39 cellular contexts compared by ENCODE assay signal in genomic region chr13:27813826-27814225, GRCh38. TPM values are rescaled to one million over a fixed set of nuclear protein-coding genes. Genes with fewer than 3 reads are reported as not detected.
"Had no signal": no experiment of that assay in that cellular context is flagged by ENCODE, and none has a peak within 500 bp of the region (broad histone marks: within the 10 kb centered on the region; RNA-seq: fewer than 3 reads in every experiment).

No MANE protein-coding gene starts in this region.

- H3K9me3 ChIP-seq: adrenal gland, body of pancreas, breast epithelium had no signal

- H3K36me3 ChIP-seq: adrenal gland, brain microvascular endothelial cell, breast epithelium had no signal

- DNase-seq: activated B cell treated with CpG ODN at 0.5 μM for 24 hours; activated CD4-positive, alpha-beta memory T cell treated with anti-CD3 and anti-CD28 coated beads for 36 hours; activated CD4-positive, alpha-beta T cell treated with anti-CD3 and anti-CD28 coated beads for 4 hours; activated CD4-positive, alpha-beta T cell treated with anti-CD3 and anti-CD28 coated beads, Interleukin-2, amount 10 ng/mL, durations not matched to agents 24 days and 14 days; activated CD4-positive, alpha-beta T cell treated with anti-CD3 and anti-CD28 coated beads, Interleukin-2, amount 50 U/mL, for 1 hour; activated CD4-positive, alpha-beta T cell treated with anti-CD3 and anti-CD28 coated beads, Interleukin-2, amount 50 U/mL, for 4 hours; activated CD4-positive, CD25-positive, alpha-beta regulatory T cell treated with anti-CD3 and anti-CD28 coated beads, Interleukin-2, amount 50 U/mL, for 72 hours; activated CD8-positive, alpha-beta memory T cell treated with anti-CD3 and anti-CD28 coated beads, Interleukin-2, amount 50 U/mL, for 4 hours; activated CD8-positive, alpha-beta T cell treated with anti-CD3 and anti-CD28 coated beads for 36 hours; activated effector memory CD4-positive, alpha-beta T cell treated with anti-CD3 and anti-CD28 coated beads, Interleukin-2, amount 50 U/mL, for 16 hours; activated gamma-delta T cell treated with Interleukin-2 at 50 U/mL for 16 hours; activated naive CD4-positive, alpha-beta T cell; activated naive CD4-positive, alpha-beta T cell treated with anti-CD3 and anti-CD28 coated beads for 36 hours; activated naive CD4-positive, alpha-beta T cell treated with anti-CD3 and anti-CD28 coated beads, Interleukin-2, amount 50 U/mL, for 16 hours; activated naive CD8-positive, alpha-beta T cell treated with anti-CD3 and anti-CD28 coated beads for 36 hours; activated T-cell treated with anti-CD3 and anti-CD28 coated beads for 4 hours; activated T-cell treated with anti-CD3 and anti-CD28 coated beads, Interleukin-2, amount 50 U/mL, for 1 hour; activated T-cell treated with anti-CD3 and anti-CD28 coated beads, Interleukin-2, amount 50 U/mL, for 4 hours; activated T-cell treated with anti-CD3 and anti-CD28 coated beads, Interleukin-2, amount 50 U/mL, for 72 hours; adrenal gland; amniotic stem cell; aorta; body of pancreas; brain microvascular endothelial cell; caudate nucleus; SW 1271; T-helper 1 cell; T-helper 2 cell; T-helper 9 cell had no signal

- H3K4me1 ChIP-seq: adrenal gland, body of pancreas, breast epithelium had no signal

- ATAC-seq: activated CD8-positive, alpha-beta T cell treated with anti-CD3 and anti-CD28 coated beads for 36 hours; activated naive CD4-positive, alpha-beta T cell treated with anti-CD3 and anti-CD28 coated beads, Interleukin-2, amount 50 U/mL, for 72 hours; activated T-cell treated with anti-CD3 and anti-CD28 coated beads, Interleukin-2, amount 50 U/mL, for 4 hours; activated T-cell treated with anti-CD3 and anti-CD28 coated beads, Interleukin-2, amount 50 U/mL, for 72 hours; activated T-helper 17 cell treated with anti-CD3 and anti-CD28 coated beads, Interleukin-2, amount 50 U/mL, for 72 hours; body of pancreas had no signal

- H3K4me1 Mint-ChIP-seq: activated B cell treated with CpG ODN at 0.5 μM for 24 hours; activated CD4-positive, alpha-beta T cell treated with anti-CD3 and anti-CD28 coated beads, Interleukin-2, amount 10 ng/mL, durations not matched to agents 24 days and 14 days; activated naive CD8-positive, alpha-beta T cell treated with anti-CD3 and anti-CD28 coated beads for 36 hours; activated T-helper 17 cell treated with anti-CD3 and anti-CD28 coated beads, Interleukin-2, amount 50 U/mL, for 72 hours; central memory CD8-positive, alpha-beta T cell had no signal

- H3K27ac ChIP-seq: adrenal gland, body of pancreas, brain microvascular endothelial cell, breast epithelium, VCaP had no signal

- H3K9me3 Mint-ChIP-seq: activated B cell treated with CpG ODN at 0.5 μM for 24 hours; activated CD4-positive, alpha-beta memory T cell treated with anti-CD3 and anti-CD28 coated beads for 36 hours; activated CD4-positive, alpha-beta T cell treated with anti-CD3 and anti-CD28 coated beads, Interleukin-2, amount 10 ng/mL, durations not matched to agents 24 days and 14 days; activated CD8-positive, alpha-beta T cell treated with anti-CD3 and anti-CD28 coated beads for 36 hours; activated naive CD4-positive, alpha-beta T cell treated with anti-CD3 and anti-CD28 coated beads for 36 hours; activated naive CD4-positive, alpha-beta T cell treated with anti-CD3 and anti-CD28 coated beads, Interleukin-2, amount 50 U/mL, for 72 hours; activated naive CD8-positive, alpha-beta T cell treated with anti-CD3 and anti-CD28 coated beads for 36 hours; activated T-cell treated with anti-CD3 and anti-CD28 coated beads, Interleukin-2, amount 50 U/mL, for 4 hours; activated T-cell treated with anti-CD3 and anti-CD28 coated beads, Interleukin-2, amount 50 U/mL, for 72 hours; activated T-helper 1 cell treated with anti-CD3 and anti-CD28 coated beads, Interleukin-12 subunit alpha, Interleukin-12 subunit beta, Interleukin-2, Interleukin-4 antibody, amounts not matched to agents 30 ng/mL and 10 ng/mL and 1 ng/mL, durations not matched to agents 14 hours and 24 hours and 36 hours; activated T-helper 17 cell treated with anti-CD3 and anti-CD28 coated beads, Interleukin-2, amount 50 U/mL, for 72 hours; central memory CD8-positive, alpha-beta T cell; T-helper 1 cell treated with Interleukin-12 subunit alpha and Interleukin-12 subunit beta and Interleukin-4 antibody, amounts not matched to agents 30 μg/mL and 1 μg/mL, for 36 hours; T-helper 2 cell treated with Interferon-gamma antibody and Interleukin-4, amounts not matched to agents 5 μg/mL and 100 μg/mL, for 36 hours had no signal

- H3K36me3 Mint-ChIP-seq: activated CD4-positive, alpha-beta memory T cell treated with anti-CD3 and anti-CD28 coated beads for 36 hours; activated naive CD4-positive, alpha-beta T cell treated with anti-CD3 and anti-CD28 coated beads, Interleukin-2, amount 50 U/mL, for 72 hours; activated naive CD8-positive, alpha-beta T cell treated with anti-CD3 and anti-CD28 coated beads for 36 hours had no signal

- H3K27ac Mint-ChIP-seq: activated B cell treated with CpG ODN at 0.5 μM for 24 hours; activated CD4-positive, alpha-beta memory T cell treated with anti-CD3 and anti-CD28 coated beads for 36 hours; activated CD4-positive, alpha-beta T cell treated with anti-CD3 and anti-CD28 coated beads, Interleukin-2, amount 10 ng/mL, durations not matched to agents 24 days and 14 days; activated CD8-positive, alpha-beta T cell treated with anti-CD3 and anti-CD28 coated beads for 36 hours; activated naive CD4-positive, alpha-beta T cell treated with anti-CD3 and anti-CD28 coated beads for 36 hours; activated naive CD4-positive, alpha-beta T cell treated with anti-CD3 and anti-CD28 coated beads, Interleukin-2, amount 50 U/mL, for 72 hours; activated naive CD8-positive, alpha-beta T cell treated with anti-CD3 and anti-CD28 coated beads for 36 hours; activated T-cell treated with anti-CD3 and anti-CD28 coated beads, Interleukin-2, amount 50 U/mL, for 72 hours; activated T-helper 1 cell treated with anti-CD3 and anti-CD28 coated beads, Interleukin-12 subunit alpha, Interleukin-12 subunit beta, Interleukin-2, Interleukin-4 antibody, amounts not matched to agents 30 ng/mL and 10 ng/mL and 1 ng/mL, durations not matched to agents 14 hours and 24 hours and 36 hours; activated T-helper 17 cell treated with anti-CD3 and anti-CD28 coated beads, Interleukin-2, amount 50 U/mL, for 72 hours; T-helper 1 cell treated with Interleukin-12 subunit alpha and Interleukin-12 subunit beta and Interleukin-4 antibody, amounts not matched to agents 30 μg/mL and 1 μg/mL, for 36 hours; T-helper 2 cell treated with Interferon-gamma antibody and Interleukin-4, amounts not matched to agents 5 μg/mL and 100 μg/mL, for 36 hours had no signal

- H3K27me3 ChIP-seq: brain microvascular endothelial cell had no signal

- H3K4me3 Mint-ChIP-seq: activated B cell treated with CpG ODN at 0.5 μM for 24 hours; activated CD4-positive, alpha-beta memory T cell treated with anti-CD3 and anti-CD28 coated beads for 36 hours; activated CD4-positive, alpha-beta T cell treated with anti-CD3 and anti-CD28 coated beads, Interleukin-2, amount 10 ng/mL, durations not matched to agents 24 days and 14 days; activated CD8-positive, alpha-beta T cell treated with anti-CD3 and anti-CD28 coated beads for 36 hours; activated naive CD4-positive, alpha-beta T cell treated with anti-CD3 and anti-CD28 coated beads for 36 hours; activated naive CD8-positive, alpha-beta T cell treated with anti-CD3 and anti-CD28 coated beads for 36 hours; activated T-cell treated with anti-CD3 and anti-CD28 coated beads, Interleukin-2, amount 50 U/mL, for 4 hours; activated T-cell treated with anti-CD3 and anti-CD28 coated beads, Interleukin-2, amount 50 U/mL, for 72 hours; activated T-helper 1 cell treated with anti-CD3 and anti-CD28 coated beads, Interleukin-12 subunit alpha, Interleukin-12 subunit beta, Interleukin-2, Interleukin-4 antibody, amounts not matched to agents 30 ng/mL and 10 ng/mL and 1 ng/mL, durations not matched to agents 14 hours and 24 hours and 36 hours; activated T-helper 17 cell treated with anti-CD3 and anti-CD28 coated beads, Interleukin-2, amount 50 U/mL, for 72 hours; central memory CD8-positive, alpha-beta T cell; T-helper 1 cell treated with Interleukin-12 subunit alpha and Interleukin-12 subunit beta and Interleukin-4 antibody, amounts not matched to agents 30 μg/mL and 1 μg/mL, for 36 hours; T-helper 2 cell treated with Interferon-gamma antibody and Interleukin-4, amounts not matched to agents 5 μg/mL and 100 μg/mL, for 36 hours had no signal

- H3K4me3 ChIP-seq: adrenal gland, body of pancreas, breast epithelium had no signal

RNA-seq across cellular contexts. Expression of gene GSX1, which starts 21.5 kb away (rescaled TPM):
- total RNA-seq: activated B cell treated with CpG ODN at 0.5 μM for 24 hours; activated CD4-positive, alpha-beta memory T cell treated with anti-CD3 and anti-CD28 coated beads for 36 hours; activated CD4-positive, alpha-beta T cell treated with anti-CD3 and anti-CD28 coated beads, Interleukin-2, amount 10 ng/mL, durations not matched to agents 24 days and 14 days; activated CD8-positive, alpha-beta memory T cell treated with anti-CD3 and anti-CD28 coated beads for 36 hours; activated CD8-positive, alpha-beta T cell treated with anti-CD3 and anti-CD28 coated beads for 36 hours; activated naive CD4-positive, alpha-beta T cell treated with anti-CD3 and anti-CD28 coated beads for 36 hours; activated naive CD4-positive, alpha-beta T cell treated with anti-CD3 and anti-CD28 coated beads, Interleukin-2, amount 50 U/mL, for 72 hours; activated naive CD8-positive, alpha-beta T cell treated with anti-CD3 and anti-CD28 coated beads for 36 hours; activated T-cell treated with anti-CD3 and anti-CD28 coated beads, Interleukin-2, amount 50 U/mL, for 4 hours; activated T-cell treated with anti-CD3 and anti-CD28 coated beads, Interleukin-2, amount 50 U/mL, for 72 hours; activated T-helper 1 cell treated with anti-CD3 and anti-CD28 coated beads, Interleukin-12 subunit alpha, Interleukin-12 subunit beta, Interleukin-2, Interleukin-4 antibody, amounts not matched to agents 30 ng/mL and 10 ng/mL and 1 ng/mL, durations not matched to agents 14 hours and 24 hours and 36 hours; activated T-helper 17 cell treated with anti-CD3 and anti-CD28 coated beads, Interleukin-2, amount 50 U/mL, for 72 hours; adrenal gland; aorta; astrocyte; body of pancreas; breast epithelium had no signal
- polyA plus RNA-seq: adrenal gland, aorta had no signal
